In the genomic region with DNA sequence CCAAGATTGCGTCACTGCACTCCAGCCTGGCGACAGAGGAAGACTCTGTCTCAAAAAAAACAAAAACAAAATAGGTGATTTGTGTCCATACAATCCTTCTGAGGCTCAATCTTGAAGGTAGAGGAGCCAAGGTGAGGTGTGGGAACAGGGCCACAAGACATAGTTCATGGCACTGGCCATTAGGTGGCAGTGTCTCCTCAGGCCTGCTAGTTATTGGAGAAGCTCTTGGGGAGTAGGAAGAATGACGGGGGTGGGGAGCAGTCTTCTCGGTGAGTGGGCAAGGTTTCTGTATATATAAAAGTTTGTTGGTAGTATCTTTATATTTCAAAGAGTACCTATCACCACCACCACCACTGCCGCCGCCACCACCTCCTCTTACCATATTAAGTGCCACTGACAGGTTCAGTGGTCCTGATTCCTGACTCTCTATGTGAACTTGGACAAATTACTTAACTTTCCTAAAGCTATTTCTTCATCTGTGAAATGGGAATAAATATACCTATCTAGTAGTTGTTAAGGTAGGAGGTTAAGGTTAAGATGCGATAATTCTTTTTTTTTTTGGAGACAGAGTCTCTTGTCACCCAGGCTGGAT, we compare ENCODE assay signal across 8 cellular contexts. TPM values are rescaled to one million over a fixed set of nuclear protein-coding genes. Genes with fewer than 3 reads are reported as not detected.
DNase-seq lines count a peak whose midpoint lies in the region; ATAC-seq and TF ChIP-seq lines count a peak whose summit lies in the region.

No MANE protein-coding gene starts in this region.

- H3K79me2 ChIP-seq in DOHH2 (ENCODE audit: control insufficient read depth, low read length), result peaks cover 28% of the 10 kb centered on the region
- peaks cover 85% of the 10 kb centered on the region for H3K79me2 ChIP-seq in hepatocyte

- H2AFZ ChIP-seq in hepatocyte, result no peak overlapping the region

- H3K9ac ChIP-seq in adipocyte (ENCODE audit: low read length), result no peak overlapping the region

- no peaks in the 10 kb centered on the region for H3F3A ChIP-seq in DOHH2 (ENCODE audit: control insufficient read depth, insufficient read depth)

- H3K9me2 ChIP-seq in DOHH2 (replicated peaks; ENCODE audit: control insufficient read depth, low read length), result no peaks in the 10 kb centered on the region
- H3K9me2 ChIP-seq in hepatocyte (replicated peaks; ENCODE audit: insufficient read depth), result no peaks in the 10 kb centered on the region

- ATAC-seq in GM19455 (IDR thresholded peaks at IDR 0.05; ENCODE audit: unreplicated experiment) (peak; percentile 95), HG03520 (IDR thresholded peaks at IDR 0.05; ENCODE audit: unreplicated experiment) (peak; percentile 98)

- H3K4me1 ChIP-seq in DOHH2 (ENCODE audit: control insufficient read depth, low read length) (peaks cover 3% of the 10 kb centered on the region; the same call in 1 of the 2 replicates), adipocyte (ENCODE audit: control insufficient read depth, insufficient read depth, low read length) (peaks cover 22% of the 10 kb centered on the region), hepatocyte (ENCODE audit: insufficient read depth) (no peaks in the 10 kb centered on the region)

- H3K27ac ChIP-seq in DOHH2 (ENCODE audit: low read depth, low read length) (no peak overlapping the region), hepatocyte (no peak overlapping the region)

- peak; percentile 83 for TF ChIP-seq CTCF in DOHH2 (IDR thresholded peaks at IDR 0.05; ENCODE audit: low read depth, low read length, poor library complexity, severe bottlenecking)
- peak; percentile 39 for TF ChIP-seq CTCF in hepatocyte (IDR thresholded peaks at IDR 0.05; ENCODE audit: poor library complexity)

- H3K4me3 ChIP-seq in DOHH2 (ENCODE audit: low read length) (no peak overlapping the region), adipocyte (ENCODE audit: low read length) (no peak overlapping the region), hepatocyte (no peak overlapping the region)

- peaks cover 12% of the 10 kb centered on the region for H4K20me1 ChIP-seq in DOHH2 (ENCODE audit: control insufficient read depth, insufficient read depth, low read depth, low read length)
- H4K20me1 ChIP-seq in hepatocyte (ENCODE audit: insufficient read depth, poor library complexity, severe bottlenecking), result peaks cover 54% of the 10 kb centered on the region

- no peaks in the 10 kb centered on the region for H3K27me3 ChIP-seq in DOHH2 (ENCODE audit: control insufficient read depth, low read length)
- no peaks in the 10 kb centered on the region for H3K27me3 ChIP-seq in adipocyte (replicated peaks; ENCODE audit: control insufficient read depth, insufficient read depth, low read length)
- H3K27me3 ChIP-seq in hepatocyte, result no peaks in the 10 kb centered on the region

- H3K36me3 ChIP-seq in DOHH2 (ENCODE audit: control insufficient read depth, low read length), result no peaks in the 10 kb centered on the region
- H3K36me3 ChIP-seq in adipocyte (ENCODE audit: control insufficient read depth, insufficient read depth, low read length, severe bottlenecking), result no peaks in the 10 kb centered on the region
- no peaks in the 10 kb centered on the region for H3K36me3 ChIP-seq in hepatocyte (replicated peaks; ENCODE audit: insufficient read depth, low read depth)

- 87% methylated on average over 7 of the region's 7 CpGs for WGBS in hepatocyte (ENCODE audit: low lambda C conversion rate, missing lambda C conversion rate)

- DNase-seq in SW480 (ENCODE audit: low spot score) (peak; percentile 33), adipocyte (ENCODE audit: low read depth) (peak; percentile 74), hepatocyte (ENCODE audit: low spot score) (peak; percentile 57), NCI-H345 (lab: John Stamatoyannopoulos, UW) (no peak)
- peak; percentile 78 for DNase-seq in stimulated activated CD4-positive, alpha-beta T cell treated with anti-CD3 and anti-CD28 coated beads, Interleukin-15, amount 100 ng/mL, for 24 hours

- H3K9me3 ChIP-seq in DOHH2 (ENCODE audit: control insufficient read depth, insufficient read depth, low read length) (no peaks in the 10 kb centered on the region), adipocyte (ENCODE audit: control insufficient read depth, low read length) (no peaks in the 10 kb centered on the region), hepatocyte (ENCODE audit: low read depth) (no peaks in the 10 kb centered on the region)

- H3K4me2 ChIP-seq in DOHH2 (ENCODE audit: low read length) (no peak overlapping the region), hepatocyte (no peak overlapping the region)

RNA-seq across cellular contexts. Expression of a gene that starts 24.0 kb away (rescaled TPM):
- total RNA-seq in hepatocyte, result 36.5 and 41.1 TPM in 2 replicates
- polyA plus RNA-seq in hepatocyte, result 28.7 and 39.7 TPM in 2 replicates
